In genomic region chr6:104559435-104560202, GRCh38 we compare ENCODE assay signal across 21 cellular contexts.
A peak's percentile ranks its signal among the peaks of the same experiment; 100 is the strongest.
DNase-seq lines count a peak whose midpoint lies in the region; ATAC-seq, FAIRE-seq and TF ChIP-seq lines count a peak whose summit lies in the region.
"Had no signal": no experiment of that assay in that cellular context is flagged by ENCODE, and none has a peak within 500 bp of the region (broad histone marks: within the 10 kb centered on the region; RNA-seq: fewer than 3 reads in every experiment).

No MANE protein-coding gene starts in this region.

- peak overlapping the region; percentile 47 for H3K9ac ChIP-seq in adipocyte (ENCODE audit: low read length)
- H3K9ac ChIP-seq: BLaER1 treated with 17β-estradiol and CSF1 and Interleukin-3, amounts not matched to agents 10 nM and 100 nM had no signal

- intact Hi-C loops in pancreas (cut with DNase I) (no loop called here), dorsolateral prefrontal cortex (cut with DNase I) (no loop called here)

- no peak overlapping the region for H3K27ac ChIP-seq in pancreas
- no peak overlapping the region for H3K27ac ChIP-seq in dorsolateral prefrontal cortex
- H3K27ac ChIP-seq: 22Rv1; A549; BLaER1 treated with 17β-estradiol and CSF1 and Interleukin-3, amounts not matched to agents 10 nM and 100 nM; C4-2B had no signal

- DNase-seq in adipocyte (ENCODE audit: low read depth) (no peak), fibroblast of mammary gland (ENCODE audit: low read depth) (peak; percentile 3), iris pigment epithelial cell (ENCODE audit: low read depth) (peak; percentile 25), pancreas (peak in 5 of 6 donors; percentile 22 to 57 (median 47)), dorsolateral prefrontal cortex (no peak), NCI-H146 treated with DMSO at 0.1 percent for 48 hours (lab: John Stamatoyannopoulos, UW; ENCODE audit: unreplicated experiment) (no peak), GM19239 (ENCODE audit: insufficient read length, low spot score) (no peak)
- DNase-seq: AML-193; Caco-2; Calu3; CD4-positive, alpha-beta T cell; CD8-positive, alpha-beta T cell; DMS79 treated with DMSO at 0.1 percent for 48 hours; GF-D8 had no signal

- ATAC-seq in pancreas (peak; percentile 91 to 98 (median 94)), HG02884 (IDR thresholded peaks at IDR 0.05; ENCODE audit: unreplicated experiment) (no peak)
- ATAC-seq: A549; CD8-positive, alpha-beta T cell had no signal

- no peaks in the 10 kb centered on the region for H3K36me3 ChIP-seq in adipocyte (ENCODE audit: control insufficient read depth, insufficient read depth, low read length, severe bottlenecking)
- H3K36me3 ChIP-seq in pancreas = no peaks in the 10 kb centered on the region
- H3K36me3 ChIP-seq: BLaER1 treated with 17β-estradiol and CSF1 and Interleukin-3, amounts not matched to agents 10 nM and 100 nM had no signal

- H3K4me3 ChIP-seq in adipocyte (ENCODE audit: low read length) (peak overlapping the region; percentile 2), fibroblast of mammary gland (ENCODE audit: control insufficient read depth, low read depth, low read length) (no peak overlapping the region), pancreas (no peak overlapping the region), dorsolateral prefrontal cortex (no peak overlapping the region)
- H3K4me3 ChIP-seq: A549; BLaER1 treated with 17β-estradiol and CSF1 and Interleukin-3, amounts not matched to agents 10 nM and 100 nM had no signal

- H3K9me3 ChIP-seq in adipocyte (ENCODE audit: control insufficient read depth, low read length) (no peaks in the 10 kb centered on the region), pancreas (no peaks in the 10 kb centered on the region)
- H3K9me3 ChIP-seq: A549; BLaER1 treated with 17β-estradiol and CSF1 and Interleukin-3, amounts not matched to agents 10 nM and 100 nM; Caco-2 had no signal

- TF ChIP-seq CTCF in fibroblast of mammary gland (conservative IDR thresholded peaks at IDR 0.05; ENCODE audit: control insufficient read depth, insufficient read depth, low read depth, low read length) (no peak), pancreas (IDR thresholded peaks at IDR 0.05) (no peak), dorsolateral prefrontal cortex (IDR thresholded peaks at IDR 0.05 in 54 of 56, conservative IDR thresholded peaks at IDR 0.05 in 2 of 56; ENCODE audit: low read depth in 1 of 56, partially characterized antibody in 56 of 56) (no peak)

- H3K27me3 ChIP-seq in adipocyte (replicated peaks; ENCODE audit: control insufficient read depth, insufficient read depth, low read length) (no peaks in the 10 kb centered on the region), pancreas (no peaks in the 10 kb centered on the region), dorsolateral prefrontal cortex (no peaks in the 10 kb centered on the region)
- H3K27me3 ChIP-seq: BLaER1 treated with 17β-estradiol and CSF1 and Interleukin-3, amounts not matched to agents 10 nM and 100 nM had no signal

- FAIRE-seq in pancreas (lab: Jason Lieb, UNC) (no peak), GM19239 (lab: Jason Lieb, UNC) (no peak)
- FAIRE-seq: A549, D721Med, GM12891 had no signal

- H3K4me1 ChIP-seq in adipocyte (ENCODE audit: control insufficient read depth, insufficient read depth, low read length) (peaks cover 32% of the 10 kb centered on the region), pancreas (peaks cover 0 to 9% (median 6%) of the 10 kb centered on the region in 3 donors)
- H3K4me1 ChIP-seq: A549; BLaER1 treated with 17β-estradiol and CSF1 and Interleukin-3, amounts not matched to agents 10 nM and 100 nM; Caco-2 had no signal

- WGBS in pancreas, 2 donors = 37 to 46% methylated on average over 3 of the region's 3 CpGs

Comparison
In these comparisons a context has a peak if more than half of its experiments do, and no peak if none do; other contexts are left out.
1. DNase-seq: peak in fibroblast of mammary gland (single experiment), iris pigment epithelial cell (single experiment) and pancreas (5 of 6); none in adipocyte (single experiment), dorsolateral prefrontal cortex (0 of 10), NCI-H146 treated with DMSO at 0.1 percent for 48 hours (single experiment) and GM19239 (single experiment).